Comparison of ENCODE assay signal across 15 cellular contexts in the genomic region with DNA sequence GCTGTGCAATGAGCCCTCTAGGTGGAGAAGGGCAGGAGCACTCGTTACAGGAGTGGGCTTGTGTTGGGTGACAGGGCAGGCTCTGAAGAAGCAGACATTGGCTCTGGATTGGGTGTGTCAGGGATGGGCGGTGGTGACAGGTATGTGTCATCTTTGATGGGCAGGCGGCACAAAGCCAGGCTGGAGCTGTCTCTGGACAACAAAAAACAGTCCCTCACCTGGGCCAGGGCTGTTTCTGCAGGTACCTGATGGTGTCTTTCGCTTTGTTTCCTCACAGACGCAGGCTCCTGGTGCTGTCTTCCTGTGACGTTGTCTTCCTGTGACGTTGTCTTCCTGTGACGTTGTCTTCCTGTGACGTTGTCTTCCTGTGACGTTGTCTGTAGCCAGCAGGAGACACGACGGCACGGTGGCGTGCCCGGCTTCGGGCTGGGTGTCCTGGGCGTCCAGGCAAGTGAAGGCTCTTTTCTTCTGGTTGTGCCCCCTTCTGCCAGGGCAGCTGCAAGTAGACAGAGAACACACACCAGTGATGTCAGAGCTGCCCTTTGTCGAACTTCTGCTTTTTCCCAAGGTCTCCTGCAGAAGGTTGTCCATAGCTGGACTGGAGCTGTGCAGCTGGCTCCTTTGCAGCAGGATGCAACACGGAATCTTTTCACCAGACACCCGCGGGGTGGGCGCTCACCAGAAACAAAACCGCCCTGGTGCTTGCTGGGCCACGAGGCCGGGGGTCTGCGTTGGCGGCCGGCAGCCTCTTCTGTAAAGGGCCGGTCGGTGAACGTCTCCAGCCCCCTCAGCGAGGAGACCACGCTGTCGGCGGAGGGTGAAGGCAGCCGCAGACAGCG. TPM values are rescaled to one million over a fixed set of nuclear protein-coding genes. Genes with fewer than 3 reads are reported as not detected.
A peak's percentile ranks its signal among the peaks of the same experiment; 100 is the strongest.
DNase-seq lines count a peak whose midpoint lies in the region; ATAC-seq, FAIRE-seq and TF ChIP-seq lines count a peak whose summit lies in the region.
"Had no signal": no experiment of that assay in that cellular context is flagged by ENCODE, and none has a peak within 500 bp of the region (broad histone marks: within the 10 kb centered on the region; RNA-seq: fewer than 3 reads in every experiment).

No MANE protein-coding gene starts in this region.

- H3K4me1 ChIP-seq in K562 (replicated peaks in 1 of 2; ENCODE audit: control insufficient read depth in 2 of 2, insufficient read depth in 2 of 2, low read length in 2 of 2): peaks cover 0 to 7% of the 10 kb centered on the region in 2 experiments; a peak in 1 of 5 replicates

- no peak for TF ChIP-seq POLR2A in K562 (conservative IDR thresholded peaks at IDR 0.05)

- H3K4me3 ChIP-seq in LNCaP clone FGC (ENCODE audit: low read depth, low read length): peak overlapping the region; percentile 52
- no peak overlapping the region for H3K4me3 ChIP-seq in K562
- H3K4me3 ChIP-seq: BLaER1, SJCRH30 had no signal

- H3K27me3 ChIP-seq in K562 (ENCODE audit: control insufficient read depth in 2 of 2, insufficient read depth in 2 of 2, low read length in 2 of 2): peaks cover 12 to 67% of the 10 kb centered on the region in 2 experiments; a peak in 4 of 5 replicates

- peak overlapping the region; percentile 21; the same call in 1 of the 2 replicates for H3K4me2 ChIP-seq in K562 (ENCODE audit: insufficient read depth, low read length)
- H3K4me2 ChIP-seq: BLaER1 had no signal

- in situ Hi-C loops in K562 (cut with MboI): no loop called here

- H3K9ac ChIP-seq in K562 (ENCODE audit: insufficient read depth in 1 of 2, low read depth in 2 of 2, low read length in 2 of 2): no peak overlapping the region
- H3K9ac ChIP-seq: BLaER1 had no signal

- H3K27me3 Mint-ChIP-seq in activated naive CD8-positive, alpha-beta T cell treated with anti-CD3 and anti-CD28 coated beads for 36 hours: peaks cover 17% of the 10 kb centered on the region
- peaks cover 23% of the 10 kb centered on the region for H3K27me3 Mint-ChIP-seq in activated naive CD8-positive, alpha-beta T cell treated with anti-CD3 and anti-CD28 coated beads, Interleukin-2, amount 50 U/mL, for 24 hours

- CTCF ChIA-PET in K562 (lab: Yijun Ruan, JAX; ENCODE audit: low intra/inter-chr PET ratio): no interaction called here

- H3K79me2 ChIP-seq in K562 (ENCODE audit: control insufficient read depth, insufficient read depth, low read length): no peaks in the 10 kb centered on the region

- ATAC-seq in activated naive CD8-positive, alpha-beta T cell treated with anti-CD3 and anti-CD28 coated beads, Interleukin-2, amount 50 U/mL, for 24 hours: no peak
- ATAC-seq in K562: no peak
- no peak for ATAC-seq in GM18907 (IDR thresholded peaks at IDR 0.05; ENCODE audit: unreplicated experiment)

- H3K9me1 ChIP-seq in K562 (ENCODE audit: control insufficient read depth, insufficient read depth, low read length): no peaks in the 10 kb centered on the region

- POLR2A ChIA-PET in K562 (lab: Yijun Ruan, JAX): no interaction called here

- H3K9me3 Mint-ChIP-seq in activated naive CD8-positive, alpha-beta T cell treated with anti-CD3 and anti-CD28 coated beads for 36 hours: no peaks in the 10 kb centered on the region
- H3K9me3 Mint-ChIP-seq in activated naive CD8-positive, alpha-beta T cell treated with anti-CD3 and anti-CD28 coated beads, Interleukin-2, amount 50 U/mL, for 24 hours: no peaks in the 10 kb centered on the region

- no peaks in the 10 kb centered on the region for H4K20me1 ChIP-seq in K562 (replicated peaks; ENCODE audit: control insufficient read depth, insufficient read depth, low read length)
- H4K20me1 ChIP-seq: BLaER1 had no signal

- no peaks in the 10 kb centered on the region for H3K36me3 ChIP-seq in K562 (ENCODE audit: control insufficient read depth, insufficient read depth, low read length)
- H3K36me3 ChIP-seq: BLaER1, SJCRH30 had no signal

- TF ChIP-seq RAD21 in K562 (CRISPR knock-in tag; conservative IDR thresholded peaks at IDR 0.05 in 1 of 2, IDR thresholded peaks at IDR 0.05 in 1 of 2): no peak

- intact Hi-C loops in K562 (cut with micrococcal nuclease): no loop called here

- no peaks in the 10 kb centered on the region for H3K9me3 ChIP-seq in K562 (replicated peaks; ENCODE audit: control insufficient read depth, insufficient read depth, low read depth, low read length)

- WGBS in K562 (ENCODE audit: insufficient coverage, low coverage, missing lambda C conversion rate): 5% methylated on average over 19 of the region's 37 CpGs

- FAIRE-seq in K562 (lab: Jason Lieb, UNC): no peak

- peak overlapping the region; percentile 7 for H3K4me3 Mint-ChIP-seq in activated naive CD8-positive, alpha-beta T cell treated with anti-CD3 and anti-CD28 coated beads for 36 hours
- H3K4me3 Mint-ChIP-seq in activated naive CD8-positive, alpha-beta T cell treated with anti-CD3 and anti-CD28 coated beads, Interleukin-2, amount 50 U/mL, for 24 hours: no peak overlapping the region

- no peak for DNase-seq in activated naive CD8-positive, alpha-beta T cell treated with anti-CD3 and anti-CD28 coated beads for 36 hours
- no peak for DNase-seq in activated naive CD8-positive, alpha-beta T cell treated with anti-CD3 and anti-CD28 coated beads, Interleukin-2, amount 50 U/mL, for 24 hours
- DNase-seq in LNCaP clone FGC (ENCODE audit: low read depth) (no peak), K562 (ENCODE audit: extremely low read depth in 1 of 4, low spot score in 3 of 4) (peak in 1 of 4 experiments; percentile 2), HCEC 1CT (no peak), HK-2 (ENCODE audit: unreplicated experiment) (no peak)
- peak; percentile 24 for DNase-seq in stimulated activated CD8-positive, alpha-beta memory T cell treated with anti-CD3 and anti-CD28 coated beads, Interleukin-4, amount 100 ng/mL, for 48 hours
- DNase-seq: NCI-H1417, NCI-H526 treated with DMSO at 0.1 percent for 48 hours, retina, SJCRH30 had no signal

- H3K27ac ChIP-seq in K562 (ENCODE audit: extremely low read depth, low read depth, low read length): no peak overlapping the region
- H3K27ac ChIP-seq: BLaER1, SJCRH30 had no signal

- no peak for TF ChIP-seq CTCF in LNCaP clone FGC (IDR thresholded peaks at IDR 0.05; ENCODE audit: control insufficient read depth, extremely low read depth, insufficient read depth)
- no peak for TF ChIP-seq CTCF in K562 (IDR thresholded peaks at IDR 0.05 in 2 of 3, conservative IDR thresholded peaks at IDR 0.05 in 1 of 3; ENCODE audit: insufficient read depth in 2 of 3, low read depth in 1 of 3, low read length in 3 of 3)

- no TSS peak for BruUV-seq in K562 (replicated peaks; lab: Mats Ljungman, UMichigan)

- peaks cover 2% of the 10 kb centered on the region for H3K4me1 Mint-ChIP-seq in activated naive CD8-positive, alpha-beta T cell treated with anti-CD3 and anti-CD28 coated beads for 36 hours
- peaks cover 1% of the 10 kb centered on the region for H3K4me1 Mint-ChIP-seq in activated naive CD8-positive, alpha-beta T cell treated with anti-CD3 and anti-CD28 coated beads, Interleukin-2, amount 50 U/mL, for 24 hours

- H3K27ac Mint-ChIP-seq in activated naive CD8-positive, alpha-beta T cell treated with anti-CD3 and anti-CD28 coated beads for 36 hours: no peak overlapping the region
- H3K27ac Mint-ChIP-seq in activated naive CD8-positive, alpha-beta T cell treated with anti-CD3 and anti-CD28 coated beads, Interleukin-2, amount 50 U/mL, for 24 hours: no peak overlapping the region

- no peak overlapping the region for H2AFZ ChIP-seq in K562 (ENCODE audit: low read depth, low read length)

- no peaks in the 10 kb centered on the region for H3K36me3 Mint-ChIP-seq in activated naive CD8-positive, alpha-beta T cell treated with anti-CD3 and anti-CD28 coated beads for 36 hours
- no peaks in the 10 kb centered on the region for H3K36me3 Mint-ChIP-seq in activated naive CD8-positive, alpha-beta T cell treated with anti-CD3 and anti-CD28 coated beads, Interleukin-2, amount 50 U/mL, for 24 hours (ENCODE audit: low read depth)

- no peak for TF ChIP-seq EP300 in K562 (IDR thresholded peaks at IDR 0.05; ENCODE audit: low read length)

RNA-seq across cellular contexts. Expression of gene GPR35, which starts 21.0 kb away (rescaled TPM):
- 1 to 10 TPM; 7.6 to 7.8 TPM for total RNA-seq in activated naive CD8-positive, alpha-beta T cell treated with anti-CD3 and anti-CD28 coated beads for 36 hours
- 0.40 and 0.76 TPM in 2 replicates for total RNA-seq in K562 (2011; cell fraction: chromatin; rRNA removed; ENCODE audit: low replicate concordance)
- total RNA-seq in K562 (2011; cell fraction: nucleolus; rRNA removed): 0.50 and 0.53 TPM in 2 replicates
- total RNA-seq in K562 (2011; cell fraction: nucleoplasm; rRNA removed): 0.73 TPM in 1 of 2 replicates, not detected in the other
- 0.50 TPM in 1 of 2 replicates, not detected in the other for total RNA-seq in K562 (2014; rRNA removed)
- total RNA-seq in K562 (2014; rRNA removed; fragmentation: Illumina TruSeq; extraction: Trizol): 0.07 TPM in 1 of 2 replicates, not detected in the other
- total RNA-seq in K562 (2015; rRNA removed; fragmentation: Illumina TruSeq; extraction: Trizol): 0.29 and 0.34 TPM in 2 replicates
- total RNA-seq in K562 (2021): 0.20 and 0.33 TPM in 2 replicates
- 0.04 and 0.19 TPM in 2 replicates for polyA plus RNA-seq in K562 (2011; rRNA removed)
- polyA plus RNA-seq in K562 (2011; cell fraction: cytosol; rRNA removed): 0.13 and 0.25 TPM in 2 replicates
- 1.2 TPM in 2 replicates for polyA plus RNA-seq in K562 (2011; cell fraction: nucleus; rRNA removed)
- 0.29 and 1.5 TPM in 2 replicates for polyA plus RNA-seq in K562 (2012)
- 0.08 TPM in 1 of 2 replicates, not detected in the other for polyA plus RNA-seq in K562 (2014; fragmentation: Illumina TruSeq; extraction: Trizol)
- polyA plus RNA-seq in K562 (2014; fragmentation: Nextera tagmentation; extraction: Ambion mirVana): not detected
- polyA plus RNA-seq in K562 (2014; rRNA removed): 0.12 and 0.29 TPM in 2 replicates
- polyA minus RNA-seq in K562 (2011; rRNA and poly(A)+ RNA removed): 0.11 and 0.15 TPM in 2 replicates
- not detected in 2 replicates for polyA minus RNA-seq in K562 (2011; cell fraction: cytosol; rRNA and poly(A)+ RNA removed)
- polyA minus RNA-seq in K562 (2011; cell fraction: nucleus; rRNA and poly(A)+ RNA removed): 0.13 and 0.22 TPM in 2 replicates

RNA-seq across cellular contexts. Expression of gene AQP12B, which starts 36.4 kb away (rescaled TPM):
- not detected for total RNA-seq in activated naive CD8-positive, alpha-beta T cell treated with anti-CD3 and anti-CD28 coated beads for 36 hours
- total RNA-seq in K562 (2011; cell fraction: chromatin; rRNA removed; ENCODE audit: low replicate concordance): not detected in 2 replicates
- total RNA-seq in K562 (2011; cell fraction: nucleolus; rRNA removed): not detected in 2 replicates
- total RNA-seq in K562 (2011; cell fraction: nucleoplasm; rRNA removed): not detected in 2 replicates
- total RNA-seq in K562 (2014; rRNA removed) (not detected in 2 replicates), K562 (2014; rRNA removed; fragmentation: Illumina TruSeq; extraction: Trizol) (not detected in 2 replicates), K562 (2015; rRNA removed; fragmentation: Illumina TruSeq; extraction: Trizol) (not detected in 2 replicates), K562 (2021) (not detected in 2 replicates)
- polyA plus RNA-seq in K562 (2011; rRNA removed) (not detected in 2 replicates), K562 (2014; fragmentation: Illumina TruSeq; extraction: Trizol) (not detected in 2 replicates), K562 (2014; fragmentation: Nextera tagmentation; extraction: Ambion mirVana) (not detected), K562 (2014; rRNA removed) (not detected in 2 replicates)
- polyA plus RNA-seq in K562 (2011; cell fraction: cytosol; rRNA removed): not detected in 2 replicates
- polyA plus RNA-seq in K562 (2011; cell fraction: nucleus; rRNA removed): not detected in 2 replicates
- not detected in 2 replicates for polyA plus RNA-seq in K562 (2012)
- polyA minus RNA-seq in K562 (2011; rRNA and poly(A)+ RNA removed): not detected in 2 replicates
- polyA minus RNA-seq in K562 (2011; cell fraction: cytosol; rRNA and poly(A)+ RNA removed): not detected in 2 replicates
- polyA minus RNA-seq in K562 (2011; cell fraction: nucleus; rRNA and poly(A)+ RNA removed): not detected in 2 replicates
- total RNA-seq: dermis microvascular lymphatic vessel endothelial cell, fibroblast of villous mesenchyme, SJCRH30 had no signal

RNA-seq across cellular contexts. Expression of gene AQP12A, which starts 45.4 kb away (rescaled TPM):
- not detected for total RNA-seq in activated naive CD8-positive, alpha-beta T cell treated with anti-CD3 and anti-CD28 coated beads for 36 hours
- not detected in 2 replicates for total RNA-seq in K562 (2011; cell fraction: chromatin; rRNA removed; ENCODE audit: low replicate concordance)
- total RNA-seq in K562 (2011; cell fraction: nucleolus; rRNA removed): not detected in 2 replicates
- total RNA-seq in K562 (2011; cell fraction: nucleoplasm; rRNA removed): not detected in 2 replicates
- total RNA-seq in K562 (2014; rRNA removed) (not detected in 2 replicates), K562 (2014; rRNA removed; fragmentation: Illumina TruSeq; extraction: Trizol) (not detected in 2 replicates), K562 (2015; rRNA removed; fragmentation: Illumina TruSeq; extraction: Trizol) (not detected in 2 replicates), K562 (2021) (not detected in 2 replicates)
- polyA plus RNA-seq in K562 (2011; rRNA removed) (not detected in 2 replicates), K562 (2014; fragmentation: Illumina TruSeq; extraction: Trizol) (not detected in 2 replicates), K562 (2014; fragmentation: Nextera tagmentation; extraction: Ambion mirVana) (not detected), K562 (2014; rRNA removed) (not detected in 2 replicates)
- polyA plus RNA-seq in K562 (2011; cell fraction: cytosol; rRNA removed): not detected in 2 replicates
- polyA plus RNA-seq in K562 (2011; cell fraction: nucleus; rRNA removed): not detected in 2 replicates
- not detected in 2 replicates for polyA plus RNA-seq in K562 (2012)
- not detected in 2 replicates for polyA minus RNA-seq in K562 (2011; rRNA and poly(A)+ RNA removed)
- polyA minus RNA-seq in K562 (2011; cell fraction: cytosol; rRNA and poly(A)+ RNA removed): not detected in 2 replicates
- not detected in 2 replicates for polyA minus RNA-seq in K562 (2011; cell fraction: nucleus; rRNA and poly(A)+ RNA removed)
- total RNA-seq: dermis microvascular lymphatic vessel endothelial cell, fibroblast of villous mesenchyme, SJCRH30 had no signal

RNA-seq across cellular contexts. Expression of gene CAPN10, which starts 59.7 kb away (rescaled TPM):
- 10 to 100 TPM; 30.1 to 32.3 TPM for total RNA-seq in activated naive CD8-positive, alpha-beta T cell treated with anti-CD3 and anti-CD28 coated beads for 36 hours
- total RNA-seq in K562 (2011; cell fraction: chromatin; rRNA removed; ENCODE audit: low replicate concordance): 47.6 and 128 TPM in 2 replicates
- 79.5 and 81.2 TPM in 2 replicates for total RNA-seq in K562 (2011; cell fraction: nucleolus; rRNA removed)
- total RNA-seq in K562 (2011; cell fraction: nucleoplasm; rRNA removed): 52.6 and 61.5 TPM in 2 replicates
- total RNA-seq in K562 (2014; rRNA removed) (18.6 and 24.3 TPM in 2 replicates), K562 (2014; rRNA removed; fragmentation: Illumina TruSeq; extraction: Trizol) (3.7 and 4.1 TPM in 2 replicates), K562 (2015; rRNA removed; fragmentation: Illumina TruSeq; extraction: Trizol) (10.4 and 14.5 TPM in 2 replicates), K562 (2021) (19.3 and 25.3 TPM in 2 replicates)
- polyA plus RNA-seq in K562 (2011; rRNA removed) (8.4 and 14.0 TPM in 2 replicates), K562 (2014; fragmentation: Illumina TruSeq; extraction: Trizol) (4.7 and 8.9 TPM in 2 replicates), K562 (2014; fragmentation: Nextera tagmentation; extraction: Ambion mirVana) (under 1 TPM; 0.08 to 0.41 TPM), K562 (2014; rRNA removed) (26.1 and 26.8 TPM in 2 replicates)
- polyA plus RNA-seq in K562 (2011; cell fraction: cytosol; rRNA removed): 8.3 and 17.5 TPM in 2 replicates
- polyA plus RNA-seq in K562 (2011; cell fraction: nucleus; rRNA removed): 81.9 and 107 TPM in 2 replicates
- polyA plus RNA-seq in K562 (2012): 11.4 and 22.7 TPM in 2 replicates
- polyA minus RNA-seq in K562 (2011; rRNA and poly(A)+ RNA removed): 3.7 and 4.6 TPM in 2 replicates
- polyA minus RNA-seq in K562 (2011; cell fraction: cytosol; rRNA and poly(A)+ RNA removed): 7.4 and 9.3 TPM in 2 replicates
- 26.9 and 33.0 TPM in 2 replicates for polyA minus RNA-seq in K562 (2011; cell fraction: nucleus; rRNA and poly(A)+ RNA removed)

Comparison
In these comparisons a context has a peak if more than half of its experiments do, and no peak if none do; other contexts are left out.
1. RNA of gene GPR35, which starts 21.0 kb away (total RNA-seq): 7.6 to 7.8 TPM in activated naive CD8-positive, alpha-beta T cell treated with anti-CD3 and anti-CD28 coated beads for 36 hours; 0.07 to 0.76 TPM in K562; every median in the first group is over 4 times any median in the second.